ENCODE assay signal across 1 cellular context in the genomic region with DNA sequence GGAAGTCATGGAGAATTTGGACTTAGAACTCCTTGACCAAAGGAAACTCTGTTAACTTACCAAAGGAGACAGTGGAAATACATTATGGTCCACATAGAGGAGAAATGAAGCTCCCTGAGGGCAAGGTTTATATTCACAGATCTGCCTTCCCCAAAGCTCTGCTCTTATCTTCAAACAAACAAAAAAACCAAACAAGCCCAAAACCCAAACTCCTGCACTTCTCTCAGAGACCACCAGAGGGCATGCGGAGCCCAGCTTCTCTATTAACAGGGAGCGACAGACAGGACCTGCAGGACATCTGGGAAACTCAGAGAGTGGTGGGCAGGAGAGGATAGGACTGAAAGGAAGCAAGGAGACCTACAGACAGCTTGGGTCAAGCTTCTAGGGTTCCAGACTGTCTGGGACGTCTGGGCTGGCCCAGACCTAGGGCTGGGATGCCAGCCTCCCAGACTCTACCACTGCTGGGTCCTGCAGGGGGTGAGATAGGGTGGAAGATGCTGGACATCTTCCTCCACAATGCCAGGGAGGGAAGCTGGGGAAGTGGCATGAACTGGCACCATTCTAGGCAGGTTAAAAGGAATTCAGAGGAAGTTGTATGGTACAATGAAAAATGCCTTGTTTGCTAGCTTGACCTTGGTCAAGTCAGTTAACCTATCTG.
TF ChIP-seq lines count a peak whose summit lies in the region.

No MANE protein-coding gene starts in this region.

TF ChIP-seq in HepG2, 621 proteins besides CTCF, POLR2A, EP300 and RAD21 (continues in another document):
- TF ChIP-seq DMAP1 (CRISPR knock-in tag; IDR thresholded peaks at IDR 0.05) (no peak), ZMYM2 (CRISPR knock-in tag; IDR thresholded peaks at IDR 0.05) (0 out of 2 replicates have a peak, but pooled peaks have one; percentile 68), KDM2A (CRISPR knock-in tag; IDR thresholded peaks at IDR 0.05; ENCODE audit: borderline replicate concordance, low read depth) (peak; percentile 44; the same call in 1 of the 2 replicates), ISL2 (CRISPR knock-in tag; IDR thresholded peaks at IDR 0.05) (0 out of 2 replicates have a peak, but pooled peaks have one; percentile 26), ZSCAN21 (CRISPR knock-in tag; IDR thresholded peaks at IDR 0.05; ENCODE audit: borderline replicate concordance) (no peak), MIER2 (CRISPR knock-in tag; IDR thresholded peaks at IDR 0.05) (0 out of 2 replicates have a peak, but pooled peaks have one; percentile 21), ZNF781 (CRISPR knock-in tag; IDR thresholded peaks at IDR 0.05; ENCODE audit: borderline replicate concordance, not compliant biosample characterization) (peak; percentile 6), RXRB (CRISPR knock-in tag; IDR thresholded peaks at IDR 0.05; ENCODE audit: borderline replicate concordance) (peak; percentile 42; the same call in 1 of the 2 replicates), SMC3 (IDR thresholded peaks at IDR 0.05; ENCODE audit: low read length) (peak; percentile 95), XRCC5 (optimal IDR thresholded peaks at IDR 0.05; ENCODE audit: low read length) (peak; percentile 84), TBP (CRISPR knock-in tag; IDR thresholded peaks at IDR 0.05) (no peak), ZNF776 (CRISPR knock-in tag; IDR thresholded peaks at IDR 0.05) (no peak), KLF16 (CRISPR knock-in tag; IDR thresholded peaks at IDR 0.05) (0 out of 4 replicates have a peak, but pooled peaks of 1 of the 2 experiments have one; percentile 30), LCORL (IDR thresholded peaks at IDR 0.05) (0 out of 2 replicates have a peak, but pooled peaks have one; percentile 36), LCORL (CRISPR knock-in tag; IDR thresholded peaks at IDR 0.05) (0 out of 2 replicates have a peak, but pooled peaks have one; percentile 23), ZNF501 (CRISPR knock-in tag; IDR thresholded peaks at IDR 0.05) (0 out of 2 replicates have a peak, but pooled peaks have one; percentile 45), KDM4B (CRISPR knock-in tag; IDR thresholded peaks at IDR 0.05) (0 out of 2 replicates have a peak, but pooled peaks have one; percentile 25), THAP11 (CRISPR knock-in tag; IDR thresholded peaks at IDR 0.05) (no peak), ZNF335 (CRISPR knock-in tag; IDR thresholded peaks at IDR 0.05) (0 out of 2 replicates have a peak, but pooled peaks have one; percentile 35), SATB2 (CRISPR knock-in tag; IDR thresholded peaks at IDR 0.05) (no peak), SALL1 (CRISPR knock-in tag; IDR thresholded peaks at IDR 0.05) (0 out of 2 replicates have a peak, but pooled peaks have one; percentile 19), ZNF207 (IDR thresholded peaks at IDR 0.05; ENCODE audit: borderline replicate concordance) (no peak), STAG1 (CRISPR knock-in tag; IDR thresholded peaks at IDR 0.05) (peak; percentile 87), MTF1 (CRISPR knock-in tag; IDR thresholded peaks at IDR 0.05) (no peak), ZNF331 (CRISPR knock-in tag; IDR thresholded peaks at IDR 0.05) (peak; percentile 32; the same call in 1 of the 2 replicates)
- TF ChIP-seq, protein P1, sequence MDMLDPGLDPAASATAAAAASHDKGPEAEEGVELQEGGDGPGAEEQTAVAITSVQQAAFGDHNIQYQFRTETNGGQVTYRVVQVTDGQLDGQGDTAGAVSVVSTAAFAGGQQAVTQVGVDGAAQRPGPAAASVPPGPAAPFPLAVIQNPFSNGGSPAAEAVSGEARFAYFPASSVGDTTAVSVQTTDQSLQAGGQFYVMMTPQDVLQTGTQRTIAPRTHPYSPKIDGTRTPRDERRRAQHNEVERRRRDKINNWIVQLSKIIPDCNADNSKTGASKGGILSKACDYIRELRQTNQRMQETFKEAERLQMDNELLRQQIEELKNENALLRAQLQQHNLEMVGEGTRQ (IDR thresholded peaks at IDR 0.05; ENCODE audit: low read depth, low read length): peak; percentile 36; the same call in 1 of the 2 replicates
- TF ChIP-seq, protein P1 (CRISPR knock-in tag; IDR thresholded peaks at IDR 0.05; ENCODE audit: borderline replicate concordance): no peak
- TF ChIP-seq, protein P2, sequence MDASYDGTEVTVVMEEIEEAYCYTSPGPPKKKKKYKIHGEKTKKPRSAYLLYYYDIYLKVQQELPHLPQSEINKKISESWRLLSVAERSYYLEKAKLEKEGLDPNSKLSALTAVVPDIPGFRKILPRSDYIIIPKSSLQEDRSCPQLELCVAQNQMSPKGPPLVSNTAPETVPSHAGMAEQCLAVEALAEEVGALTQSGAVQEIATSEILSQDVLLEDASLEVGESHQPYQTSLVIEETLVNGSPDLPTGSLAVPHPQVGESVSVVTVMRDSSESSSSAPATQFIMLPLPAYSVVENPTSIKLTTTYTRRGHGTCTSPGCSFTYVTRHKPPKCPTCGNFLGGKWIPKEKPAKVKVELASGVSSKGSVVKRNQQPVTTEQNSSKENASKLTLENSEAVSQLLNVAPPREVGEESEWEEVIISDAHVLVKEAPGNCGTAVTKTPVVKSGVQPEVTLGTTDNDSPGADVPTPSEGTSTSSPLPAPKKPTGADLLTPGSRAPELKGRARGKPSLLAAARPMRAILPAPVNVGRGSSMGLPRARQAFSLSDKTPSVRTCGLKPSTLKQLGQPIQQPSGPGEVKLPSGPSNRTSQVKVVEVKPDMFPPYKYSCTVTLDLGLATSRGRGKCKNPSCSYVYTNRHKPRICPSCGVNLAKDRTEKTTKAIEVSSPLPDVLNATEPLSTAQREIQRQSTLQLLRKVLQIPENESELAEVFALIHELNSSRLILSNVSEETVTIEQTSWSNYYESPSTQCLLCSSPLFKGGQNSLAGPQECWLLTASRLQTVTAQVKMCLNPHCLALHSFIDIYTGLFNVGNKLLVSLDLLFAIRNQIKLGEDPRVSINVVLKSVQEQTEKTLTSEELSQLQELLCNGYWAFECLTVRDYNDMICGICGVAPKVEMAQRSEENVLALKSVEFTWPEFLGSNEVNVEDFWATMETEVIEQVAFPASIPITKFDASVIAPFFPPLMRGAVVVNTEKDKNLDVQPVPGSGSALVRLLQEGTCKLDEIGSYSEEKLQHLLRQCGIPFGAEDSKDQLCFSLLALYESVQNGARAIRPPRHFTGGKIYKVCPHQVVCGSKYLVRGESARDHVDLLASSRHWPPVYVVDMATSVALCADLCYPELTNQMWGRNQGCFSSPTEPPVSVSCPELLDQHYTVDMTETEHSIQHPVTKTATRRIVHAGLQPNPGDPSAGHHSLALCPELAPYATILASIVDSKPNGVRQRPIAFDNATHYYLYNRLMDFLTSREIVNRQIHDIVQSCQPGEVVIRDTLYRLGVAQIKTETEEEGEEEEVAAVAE (CRISPR knock-in tag; IDR thresholded peaks at IDR 0.05; ENCODE audit: borderline replicate concordance): no peak
- TF ChIP-seq, protein P3, sequence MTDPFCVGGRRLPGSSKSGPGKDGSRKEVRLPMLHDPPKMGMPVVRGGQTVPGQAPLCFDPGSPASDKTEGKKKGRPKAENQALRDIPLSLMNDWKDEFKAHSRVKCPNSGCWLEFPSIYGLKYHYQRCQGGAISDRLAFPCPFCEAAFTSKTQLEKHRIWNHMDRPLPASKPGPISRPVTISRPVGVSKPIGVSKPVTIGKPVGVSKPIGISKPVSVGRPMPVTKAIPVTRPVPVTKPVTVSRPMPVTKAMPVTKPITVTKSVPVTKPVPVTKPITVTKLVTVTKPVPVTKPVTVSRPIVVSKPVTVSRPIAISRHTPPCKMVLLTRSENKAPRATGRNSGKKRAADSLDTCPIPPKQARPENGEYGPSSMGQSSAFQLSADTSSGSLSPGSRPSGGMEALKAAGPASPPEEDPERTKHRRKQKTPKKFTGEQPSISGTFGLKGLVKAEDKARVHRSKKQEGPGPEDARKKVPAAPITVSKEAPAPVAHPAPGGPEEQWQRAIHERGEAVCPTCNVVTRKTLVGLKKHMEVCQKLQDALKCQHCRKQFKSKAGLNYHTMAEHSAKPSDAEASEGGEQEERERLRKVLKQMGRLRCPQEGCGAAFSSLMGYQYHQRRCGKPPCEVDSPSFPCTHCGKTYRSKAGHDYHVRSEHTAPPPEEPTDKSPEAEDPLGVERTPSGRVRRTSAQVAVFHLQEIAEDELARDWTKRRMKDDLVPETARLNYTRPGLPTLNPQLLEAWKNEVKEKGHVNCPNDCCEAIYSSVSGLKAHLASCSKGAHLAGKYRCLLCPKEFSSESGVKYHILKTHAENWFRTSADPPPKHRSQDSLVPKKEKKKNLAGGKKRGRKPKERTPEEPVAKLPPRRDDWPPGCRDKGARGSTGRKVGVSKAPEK (CRISPR knock-in tag; IDR thresholded peaks at IDR 0.05; ENCODE audit: borderline replicate concordance): no peak
- TF ChIP-seq, protein P4, sequence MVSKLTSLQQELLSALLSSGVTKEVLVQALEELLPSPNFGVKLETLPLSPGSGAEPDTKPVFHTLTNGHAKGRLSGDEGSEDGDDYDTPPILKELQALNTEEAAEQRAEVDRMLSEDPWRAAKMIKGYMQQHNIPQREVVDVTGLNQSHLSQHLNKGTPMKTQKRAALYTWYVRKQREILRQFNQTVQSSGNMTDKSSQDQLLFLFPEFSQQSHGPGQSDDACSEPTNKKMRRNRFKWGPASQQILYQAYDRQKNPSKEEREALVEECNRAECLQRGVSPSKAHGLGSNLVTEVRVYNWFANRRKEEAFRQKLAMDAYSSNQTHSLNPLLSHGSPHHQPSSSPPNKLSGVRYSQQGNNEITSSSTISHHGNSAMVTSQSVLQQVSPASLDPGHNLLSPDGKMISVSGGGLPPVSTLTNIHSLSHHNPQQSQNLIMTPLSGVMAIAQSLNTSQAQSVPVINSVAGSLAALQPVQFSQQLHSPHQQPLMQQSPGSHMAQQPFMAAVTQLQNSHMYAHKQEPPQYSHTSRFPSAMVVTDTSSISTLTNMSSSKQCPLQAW (CRISPR knock-in tag; IDR thresholded peaks at IDR 0.05): 0 out of 2 replicates have a peak, but pooled peaks have one; percentile 52
- TF ChIP-seq, protein P5, sequence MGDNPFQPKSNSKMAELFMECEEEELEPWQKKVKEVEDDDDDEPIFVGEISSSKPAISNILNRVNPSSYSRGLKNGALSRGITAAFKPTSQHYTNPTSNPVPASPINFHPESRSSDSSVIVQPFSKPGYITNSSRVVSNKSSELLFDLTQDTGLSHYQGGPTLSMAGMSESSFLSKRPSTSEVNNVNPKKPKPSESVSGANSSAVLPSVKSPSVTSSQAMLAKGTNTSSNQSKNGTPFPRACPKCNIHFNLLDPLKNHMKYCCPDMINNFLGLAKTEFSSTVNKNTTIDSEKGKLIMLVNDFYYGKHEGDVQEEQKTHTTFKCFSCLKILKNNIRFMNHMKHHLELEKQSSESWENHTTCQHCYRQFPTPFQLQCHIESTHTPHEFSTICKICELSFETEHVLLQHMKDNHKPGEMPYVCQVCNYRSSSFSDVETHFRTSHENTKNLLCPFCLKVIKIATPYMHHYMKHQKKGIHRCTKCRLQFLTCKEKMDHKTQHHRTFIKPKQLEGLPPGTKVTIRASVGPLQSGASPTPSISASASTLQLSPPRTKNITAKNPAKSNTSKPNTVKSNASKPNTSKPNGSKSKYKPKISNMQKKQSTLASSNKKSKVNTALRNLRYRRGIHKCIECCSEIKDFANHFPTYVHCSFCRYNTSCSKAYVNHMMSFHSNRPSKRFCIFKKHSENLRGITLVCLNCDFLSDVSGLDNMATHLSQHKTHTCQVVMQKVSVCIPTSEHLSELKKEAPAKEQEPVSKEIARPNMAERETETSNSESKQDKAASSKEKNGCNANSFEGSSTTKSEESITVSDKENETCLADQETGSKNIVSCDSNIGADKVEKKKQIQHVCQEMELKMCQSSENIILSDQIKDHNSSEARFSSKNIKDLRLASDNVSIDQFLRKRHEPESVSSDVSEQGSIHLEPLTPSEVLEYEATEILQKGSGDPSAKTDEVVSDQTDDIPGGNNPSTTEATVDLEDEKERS (CRISPR knock-in tag; IDR thresholded peaks at IDR 0.05): peak; percentile 30; the same call in 1 of the 2 replicates
- TF ChIP-seq, protein P6, sequence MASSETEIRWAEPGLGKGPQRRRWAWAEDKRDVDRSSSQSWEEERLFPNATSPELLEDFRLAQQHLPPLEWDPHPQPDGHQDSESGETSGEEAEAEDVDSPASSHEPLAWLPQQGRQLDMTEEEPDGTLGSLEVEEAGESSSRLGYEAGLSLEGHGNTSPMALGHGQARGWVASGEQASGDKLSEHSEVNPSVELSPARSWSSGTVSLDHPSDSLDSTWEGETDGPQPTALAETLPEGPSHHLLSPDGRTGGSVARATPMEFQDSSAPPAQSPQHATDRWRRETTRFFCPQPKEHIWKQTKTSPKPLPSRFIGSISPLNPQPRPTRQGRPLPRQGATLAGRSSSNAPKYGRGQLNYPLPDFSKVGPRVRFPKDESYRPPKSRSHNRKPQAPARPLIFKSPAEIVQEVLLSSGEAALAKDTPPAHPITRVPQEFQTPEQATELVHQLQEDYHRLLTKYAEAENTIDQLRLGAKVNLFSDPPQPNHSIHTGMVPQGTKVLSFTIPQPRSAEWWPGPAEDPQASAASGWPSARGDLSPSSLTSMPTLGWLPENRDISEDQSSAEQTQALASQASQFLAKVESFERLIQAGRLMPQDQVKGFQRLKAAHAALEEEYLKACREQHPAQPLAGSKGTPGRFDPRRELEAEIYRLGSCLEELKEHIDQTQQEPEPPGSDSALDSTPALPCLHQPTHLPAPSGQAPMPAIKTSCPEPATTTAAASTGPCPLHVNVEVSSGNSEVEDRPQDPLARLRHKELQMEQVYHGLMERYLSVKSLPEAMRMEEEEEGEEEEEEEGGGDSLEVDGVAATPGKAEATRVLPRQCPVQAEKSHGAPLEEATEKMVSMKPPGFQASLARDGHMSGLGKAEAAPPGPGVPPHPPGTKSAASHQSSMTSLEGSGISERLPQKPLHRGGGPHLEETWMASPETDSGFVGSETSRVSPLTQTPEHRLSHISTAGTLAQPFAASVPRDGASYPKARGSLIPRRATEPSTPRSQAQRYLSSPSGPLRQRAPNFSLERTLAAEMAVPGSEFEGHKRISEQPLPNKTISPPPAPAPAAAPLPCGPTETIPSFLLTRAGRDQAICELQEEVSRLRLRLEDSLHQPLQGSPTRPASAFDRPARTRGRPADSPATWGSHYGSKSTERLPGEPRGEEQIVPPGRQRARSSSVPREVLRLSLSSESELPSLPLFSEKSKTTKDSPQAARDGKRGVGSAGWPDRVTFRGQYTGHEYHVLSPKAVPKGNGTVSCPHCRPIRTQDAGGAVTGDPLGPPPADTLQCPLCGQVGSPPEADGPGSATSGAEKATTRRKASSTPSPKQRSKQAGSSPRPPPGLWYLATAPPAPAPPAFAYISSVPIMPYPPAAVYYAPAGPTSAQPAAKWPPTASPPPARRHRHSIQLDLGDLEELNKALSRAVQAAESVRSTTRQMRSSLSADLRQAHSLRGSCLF (CRISPR knock-in tag; IDR thresholded peaks at IDR 0.05; ENCODE audit: borderline replicate concordance): no peak
- TF ChIP-seq, protein P7, sequence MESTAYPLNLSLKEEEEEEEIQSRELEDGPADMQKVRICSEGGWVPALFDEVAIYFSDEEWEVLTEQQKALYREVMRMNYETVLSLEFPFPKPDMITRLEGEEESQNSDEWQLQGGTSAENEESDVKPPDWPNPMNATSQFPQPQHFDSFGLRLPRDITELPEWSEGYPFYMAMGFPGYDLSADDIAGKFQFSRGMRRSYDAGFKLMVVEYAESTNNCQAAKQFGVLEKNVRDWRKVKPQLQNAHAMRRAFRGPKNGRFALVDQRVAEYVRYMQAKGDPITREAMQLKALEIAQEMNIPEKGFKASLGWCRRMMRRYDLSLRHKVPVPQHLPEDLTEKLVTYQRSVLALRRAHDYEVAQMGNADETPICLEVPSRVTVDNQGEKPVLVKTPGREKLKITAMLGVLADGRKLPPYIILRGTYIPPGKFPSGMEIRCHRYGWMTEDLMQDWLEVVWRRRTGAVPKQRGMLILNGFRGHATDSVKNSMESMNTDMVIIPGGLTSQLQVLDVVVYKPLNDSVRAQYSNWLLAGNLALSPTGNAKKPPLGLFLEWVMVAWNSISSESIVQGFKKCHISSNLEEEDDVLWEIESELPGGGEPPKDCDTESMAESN (CRISPR knock-in tag; conservative IDR thresholded peaks at IDR 0.05): peak; percentile 100
